14 cellular contexts compared by ENCODE assay signal in the genomic region with DNA sequence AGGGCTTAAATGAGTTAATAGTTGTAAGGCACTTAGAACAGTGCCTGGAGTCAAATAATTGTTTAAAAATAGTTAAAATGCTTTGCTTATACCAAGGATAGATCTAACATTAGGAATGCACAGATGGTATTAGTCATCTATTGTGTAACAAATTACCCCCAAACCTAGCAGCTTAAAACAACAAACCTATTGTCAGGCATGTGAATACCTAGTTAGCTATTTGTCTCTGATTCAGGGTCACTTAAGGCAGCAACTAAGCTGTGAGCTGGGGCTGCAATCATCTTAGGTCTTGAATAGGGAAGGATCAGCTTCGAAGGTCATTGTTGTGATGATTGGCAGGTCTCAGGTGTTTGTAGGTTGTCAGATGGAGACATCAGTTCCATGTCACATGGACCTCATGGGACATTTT. TPM values are rescaled to one million over a fixed set of nuclear protein-coding genes. Genes with fewer than 3 reads are reported as not detected.
DNase-seq lines count a peak whose midpoint lies in the region; ATAC-seq, FAIRE-seq and TF ChIP-seq lines count a peak whose summit lies in the region.
"Had no signal": no experiment of that assay in that cellular context is flagged by ENCODE, and none has a peak within 500 bp of the region (broad histone marks: within the 10 kb centered on the region; RNA-seq: fewer than 3 reads in every experiment).

No MANE protein-coding gene starts in this region.

- WGBS in heart right ventricle, 2 donors = 82 to 95% methylated on average over 1 of the region's 1 CpG

- H3K9me3 ChIP-seq in heart right ventricle = no peaks in the 10 kb centered on the region

- H3K27ac ChIP-seq in heart right ventricle = no peak overlapping the region
- H3K27ac ChIP-seq: coronary artery, KMS-11 had no signal

- FAIRE-seq in D721Med (lab: Jason Lieb, UNC) = no peak

- intact Hi-C loops in heart right ventricle (cut with DNase I) = no loop called here

- H3K4me3 ChIP-seq in retinal pigment epithelial cell (ENCODE audit: low read length) (no peak overlapping the region), heart right ventricle (no peak overlapping the region)
- H3K4me3 ChIP-seq: coronary artery had no signal

- no peaks in the 10 kb centered on the region for H3K4me1 ChIP-seq in heart right ventricle

- H3K36me3 ChIP-seq in heart right ventricle = no peaks in the 10 kb centered on the region

- ATAC-seq in heart right ventricle (no peak), GM19328 (IDR thresholded peaks at IDR 0.05; ENCODE audit: unreplicated experiment) (no peak)

- TF ChIP-seq CTCF in retinal pigment epithelial cell (conservative IDR thresholded peaks at IDR 0.05; ENCODE audit: low read depth, low read length) (no peak), heart right ventricle (IDR thresholded peaks at IDR 0.05) (no peak), D721Med (IDR thresholded peaks at IDR 0.05; ENCODE audit: insufficient read depth, missing control alignments) (no peak)

- DNase-seq in GM04504 (ENCODE audit: low read depth) = peak; percentile 72
- peak; percentile 3 for DNase-seq in RKO (ENCODE audit: low spot score)
- peak; percentile 82 for DNase-seq in fibroblast of gingiva (ENCODE audit: low read depth)
- peak; percentile 88 for DNase-seq in retinal pigment epithelial cell (ENCODE audit: low read depth)
- no peak for DNase-seq in stimulated activated CD4-positive, alpha-beta T cell treated with anti-CD3 and anti-CD28 coated beads, Interleukin-12 subunit alpha, Interleukin-12 subunit beta, amount 100 ng/mL, for 4 hours
- no peak for DNase-seq in heart right ventricle
- DNase-seq in D721Med (ENCODE audit: insufficient read length, low spot score) = no peak
- DNase-seq: activated CD4-positive, CD25-positive, alpha-beta regulatory T cell treated with anti-CD3 and anti-CD28 coated beads, Interleukin-2, amount 50 U/mL, for 72 hours; activated effector memory CD4-positive, alpha-beta T cell treated with anti-CD3 and anti-CD28 coated beads, Interleukin-2, amount 50 U/mL, for 16 hours; SHP77 treated with DMSO at 0.1 percent for 48 hours; stimulated activated CD4-positive, alpha-beta T cell treated with anti-CD3 and anti-CD28 coated beads, Interleukin-4, amount 100 ng/mL, for 1 hour had no signal

- H3K27me3 ChIP-seq in heart right ventricle = no peaks in the 10 kb centered on the region

RNA-seq across cellular contexts. Expression of a gene that starts 42.4 kb away (rescaled TPM):
- total RNA-seq in heart right ventricle = 10 to 100 TPM in 2 of 10 donors, 1 to 10 TPM in 8; 4.1 to 12.7 (median 9.1) TPM
- 1 to 10 TPM; 4.3 to 4.9 TPM for polyA plus RNA-seq in heart right ventricle

Comparison
In these comparisons a context has a peak if more than half of its experiments do, and no peak if none do; other contexts are left out.
1. DNase-seq: peak in GM04504 (single experiment), RKO (single experiment), fibroblast of gingiva (single experiment) and retinal pigment epithelial cell (single experiment); none in stimulated activated CD4-positive, alpha-beta T cell treated with anti-CD3 and anti-CD28 coated beads, Interleukin-12 subunit alpha, Interleukin-12 subunit beta, amount 100 ng/mL, for 4 hours (single experiment), heart right ventricle (0 of 2) and D721Med (single experiment).